ENCODE assay signal across 1 cellular context in the genomic region with DNA sequence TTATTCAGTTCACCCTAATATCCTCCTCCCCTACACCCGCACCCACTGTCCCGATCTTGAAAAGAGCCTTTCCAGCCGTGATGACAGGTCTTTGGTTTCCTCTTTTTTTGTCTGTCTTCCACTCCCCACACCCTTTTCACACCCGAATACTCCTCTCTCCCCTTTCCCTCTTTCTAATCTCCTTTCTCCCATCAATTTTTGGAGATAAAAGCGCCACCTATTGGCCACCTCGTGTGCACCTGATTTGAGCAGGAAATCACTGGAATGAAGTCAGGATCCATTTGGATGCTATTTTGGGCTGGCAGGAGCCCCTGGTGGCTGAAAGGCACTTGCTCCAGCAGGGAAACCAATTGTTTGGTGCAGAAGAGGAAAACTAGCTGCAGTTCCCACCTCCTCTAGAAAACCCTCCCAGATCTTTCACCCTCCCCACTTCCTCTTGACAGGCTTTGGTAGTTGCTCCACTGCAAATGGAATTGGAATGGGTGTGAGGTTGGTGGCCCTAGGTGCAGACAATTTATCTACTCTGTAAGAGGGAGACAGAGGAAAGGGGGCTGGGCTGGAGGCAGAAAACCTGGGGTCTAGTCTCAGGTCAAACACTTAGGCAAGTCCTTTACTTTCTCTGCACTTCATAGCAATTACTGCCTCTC.
TF ChIP-seq lines count a peak whose summit lies in the region.

No MANE protein-coding gene starts in this region.

TF ChIP-seq in H1, 55 proteins besides CTCF, POLR2A, EP300 and RAD21:
- TF ChIP-seq RNF2 (IDR thresholded peaks at IDR 0.05; ENCODE audit: borderline replicate concordance, low read depth, low read length, missing control alignments, poor library complexity, severe bottlenecking), result no peak
- TF ChIP-seq TCF12 (IDR thresholded peaks at IDR 0.05; ENCODE audit: low read depth, low read length), result 0 out of 2 replicates have a peak, but pooled peaks have one; percentile 1
- TF ChIP-seq TAF1 (IDR thresholded peaks at IDR 0.05; ENCODE audit: low read depth, low read length), result no peak
- no peak for TF ChIP-seq BACH1 (IDR thresholded peaks at IDR 0.05; ENCODE audit: low read length)
- no peak for TF ChIP-seq CEBPB (IDR thresholded peaks at IDR 0.05; ENCODE audit: low read depth, low read length)
- no peak for TF ChIP-seq RXRA (IDR thresholded peaks at IDR 0.05; ENCODE audit: insufficient read depth, low read depth, low read length)
- TF ChIP-seq KDM5A (IDR thresholded peaks at IDR 0.05; ENCODE audit: low read length), result no peak
- TF ChIP-seq, protein P1, sequence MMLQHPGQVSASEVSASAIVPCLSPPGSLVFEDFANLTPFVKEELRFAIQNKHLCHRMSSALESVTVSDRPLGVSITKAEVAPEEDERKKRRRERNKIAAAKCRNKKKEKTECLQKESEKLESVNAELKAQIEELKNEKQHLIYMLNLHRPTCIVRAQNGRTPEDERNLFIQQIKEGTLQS (IDR thresholded peaks at IDR 0.05; ENCODE audit: insufficient read depth, low read depth, low read length), result no peak
- 0 out of 4 replicates have a peak, but pooled peaks of 1 of the 2 experiments have one; percentile 56 for TF ChIP-seq SIN3A (conservative IDR thresholded peaks at IDR 0.05 in 1 of 2, IDR thresholded peaks at IDR 0.05 in 1 of 2; ENCODE audit: low read depth in 1 of 2, low read length in 2 of 2)
- TF ChIP-seq ZNF274 (IDR thresholded peaks at IDR 0.05; ENCODE audit: borderline replicate concordance, extremely low read depth, low read length), result no peak
- no peak for TF ChIP-seq SRF (IDR thresholded peaks at IDR 0.05; ENCODE audit: low read depth, low read length)
- no peak for TF ChIP-seq RBBP5 (IDR thresholded peaks at IDR 0.05; ENCODE audit: borderline replicate concordance, low read depth, low read length)
- no peak for TF ChIP-seq MAFK (IDR thresholded peaks at IDR 0.05; ENCODE audit: low read depth, low read length)
- TF ChIP-seq ASH2L (IDR thresholded peaks at IDR 0.05; ENCODE audit: low read length), result no peak
- no peak for TF ChIP-seq SUZ12 (IDR thresholded peaks at IDR 0.05; ENCODE audit: low read length)
- TF ChIP-seq TEAD4 (IDR thresholded peaks at IDR 0.05; ENCODE audit: low read depth, low read length), result no peak
- no peak for TF ChIP-seq SIX5 (IDR thresholded peaks at IDR 0.05; ENCODE audit: low read depth, low read length)
- no peak for TF ChIP-seq TBP (IDR thresholded peaks at IDR 0.05; ENCODE audit: low read depth, low read length)
- no peak for TF ChIP-seq SIRT6 (IDR thresholded peaks at IDR 0.05; ENCODE audit: low read length)
- no peak for TF ChIP-seq EZH2 (IDR thresholded peaks at IDR 0.05; ENCODE audit: low read depth, low read length, severe bottlenecking)
- no peak for TF ChIP-seq POLR2AphosphoS5 (IDR thresholded peaks at IDR 0.05; ENCODE audit: low read depth, low read length)
- no peak for TF ChIP-seq NRF1 (IDR thresholded peaks at IDR 0.05; ENCODE audit: low read depth, low read length)
- TF ChIP-seq ATF2 (IDR thresholded peaks at IDR 0.05; ENCODE audit: low read length), result no peak
- TF ChIP-seq RFX5 (IDR thresholded peaks at IDR 0.05; ENCODE audit: borderline replicate concordance, low read depth, low read length), result no peak
- TF ChIP-seq EGR1 (IDR thresholded peaks at IDR 0.05; ENCODE audit: borderline replicate concordance, low read depth, low read length), result no peak
- TF ChIP-seq FOSL1 (IDR thresholded peaks at IDR 0.05; ENCODE audit: insufficient read depth, low read depth, low read length), result no peak
- 0 out of 2 replicates have a peak, but pooled peaks have one; percentile 34 for TF ChIP-seq JUND (IDR thresholded peaks at IDR 0.05; ENCODE audit: low read length)
- TF ChIP-seq CTBP2 (IDR thresholded peaks at IDR 0.05; ENCODE audit: borderline replicate concordance, insufficient read depth, insufficient read length, low read length), result no peak
- TF ChIP-seq TAF7 (optimal IDR thresholded peaks at IDR 0.05; ENCODE audit: borderline replicate concordance, low read depth, low read length), result no peak
- no peak for TF ChIP-seq HDAC2 (IDR thresholded peaks at IDR 0.05; ENCODE audit: borderline replicate concordance in 1 of 2, low read depth in 2 of 2, low read length in 2 of 2)
- no peak for TF ChIP-seq PHF8 (conservative IDR thresholded peaks at IDR 0.05; ENCODE audit: low read depth, low read length)
- TF ChIP-seq SP1 (IDR thresholded peaks at IDR 0.05; ENCODE audit: low read depth, low read length), result no peak
- TF ChIP-seq KDM1A (IDR thresholded peaks at IDR 0.05; ENCODE audit: borderline replicate concordance, low read length), result no peak
- TF ChIP-seq YY1 (IDR thresholded peaks at IDR 0.05; ENCODE audit: low read depth, low read length), result peak; percentile 71
- TF ChIP-seq CREB1 (IDR thresholded peaks at IDR 0.05), result no peak
- TF ChIP-seq CBX5 (IDR thresholded peaks at IDR 0.05; ENCODE audit: low read depth, low read length), result no peak
